ENCODE assay signal across 8 cellular contexts in genomic region chr17:82230627-82231311, GRCh38. TPM values are rescaled to one million over a fixed set of nuclear protein-coding genes. Genes with fewer than 3 reads are reported as not detected.
DNase-seq lines count a peak whose midpoint lies in the region; ATAC-seq and TF ChIP-seq lines count a peak whose summit lies in the region.

No MANE protein-coding gene starts in this region.

- H3K9me3 Mint-ChIP-seq in progenitor cell of endocrine pancreas (ENCODE audit: low read depth), result no peaks in the 10 kb centered on the region

- H3K4me1 ChIP-seq in right atrium auricular region, result peaks cover 0 to 64% of the 10 kb centered on the region in 2 donors

- H3K4me1 Mint-ChIP-seq in progenitor cell of endocrine pancreas (ENCODE audit: low read depth), result peaks cover 8% of the 10 kb centered on the region

- H3K36me3 Mint-ChIP-seq in progenitor cell of endocrine pancreas (ENCODE audit: insufficient read depth), result no peaks in the 10 kb centered on the region

- ATAC-seq in HG02852 (IDR thresholded peaks at IDR 0.05; ENCODE audit: unreplicated experiment), result peak; percentile 42
- ATAC-seq in HG03025 (IDR thresholded peaks at IDR 0.05; ENCODE audit: low FRiP score, unreplicated experiment), result no peak
- no peak for ATAC-seq in HG02938 (IDR thresholded peaks at IDR 0.05; ENCODE audit: unreplicated experiment)

- TF ChIP-seq CTCF in GM12874 (IDR thresholded peaks at IDR 0.05; ENCODE audit: insufficient read depth, low read depth, low read length), result peak; percentile 54
- TF ChIP-seq CTCF in RWPE1 (conservative IDR thresholded peaks at IDR 0.05; ENCODE audit: low read depth), result peak; percentile 56; the same call in 1 of the 2 replicates
- peak; percentile 46 to 64 for TF ChIP-seq CTCF in right atrium auricular region (IDR thresholded peaks at IDR 0.05)
- peak; percentile 51 for TF ChIP-seq CTCF in progenitor cell of endocrine pancreas (IDR thresholded peaks at IDR 0.05; ENCODE audit: unreplicated experiment)

- no peak overlapping the region for H3K4me3 Mint-ChIP-seq in progenitor cell of endocrine pancreas (ENCODE audit: low read depth)

- POLR2A ChIA-PET in RWPE1 (lab: Yijun Ruan, JAX; ENCODE audit: low non-redundant PET), result no interaction called here

- peaks cover 7% of the 10 kb centered on the region for H3K27me3 Mint-ChIP-seq in progenitor cell of endocrine pancreas

- H3K27ac Mint-ChIP-seq in progenitor cell of endocrine pancreas, result no peak overlapping the region

- peak overlapping the region; percentile 99 for H3K27ac ChIP-seq in RWPE1
- H3K27ac ChIP-seq in angular gyrus (ENCODE audit: low read depth, low read length), result peak overlapping the region; percentile 40
- H3K27ac ChIP-seq in right atrium auricular region, result peak overlapping the region; percentile 76 to 90

- H3K36me3 ChIP-seq in right atrium auricular region, result no peaks in the 10 kb centered on the region

- H3K27me3 ChIP-seq in right atrium auricular region, result no peaks in the 10 kb centered on the region

- CTCF ChIA-PET in RWPE1 (lab: Yijun Ruan, JAX), result interaction anchor here (1.7 to 3.0 kb wide), 2 partner anchors 12 to 24 kb away, joined by 4 to 21 read pairs; no protein-coding TSS in a partner anchor

- peak overlapping the region; percentile 38 to 68 for H3K4me3 ChIP-seq in right atrium auricular region

- DNase-seq in RWPE1 (ENCODE audit: low spot score) (no peak), right atrium auricular region (ENCODE audit: low spot score) (peak; percentile 85), progenitor cell of endocrine pancreas (ENCODE audit: low spot score, unreplicated experiment) (peak; percentile 53)

- H3K9me3 ChIP-seq in right atrium auricular region, result no peaks in the 10 kb centered on the region

RNA-seq across cellular contexts. Expression of gene SLC16A3, which starts 1.9 kb away (rescaled TPM):
- 10 to 100 TPM in 1 of 2 donors, 1 to 10 TPM in 1; 5.0 to 19.5 TPM for total RNA-seq in right atrium auricular region
- 5.4 and 5.9 TPM in 2 replicates for total RNA-seq in progenitor cell of endocrine pancreas

RNA-seq across cellular contexts. Expression of gene CCDC57, which starts 18.1 kb away (rescaled TPM):
- total RNA-seq in right atrium auricular region, result 1 to 10 TPM; 5.1 to 7.4 TPM
- 79.0 and 79.3 TPM in 2 replicates for total RNA-seq in progenitor cell of endocrine pancreas

RNA-seq across cellular contexts. Expression of gene CSNK1D, which starts 42.7 kb away (rescaled TPM):
- total RNA-seq in right atrium auricular region (10 to 100 TPM; 31.3 to 32.9 TPM), progenitor cell of endocrine pancreas (224 and 227 TPM in 2 replicates)

Comparison
In these comparisons a context has a peak if more than half of its experiments do, and no peak if none do; other contexts are left out.
1. H3K27ac ChIP-seq: peak in every context shown above with its lines; median percentile 99 in RWPE1; 83 in right atrium auricular region; 40 in angular gyrus.